Comparison of ENCODE assay signal across 8 cellular contexts in the genomic region with DNA sequence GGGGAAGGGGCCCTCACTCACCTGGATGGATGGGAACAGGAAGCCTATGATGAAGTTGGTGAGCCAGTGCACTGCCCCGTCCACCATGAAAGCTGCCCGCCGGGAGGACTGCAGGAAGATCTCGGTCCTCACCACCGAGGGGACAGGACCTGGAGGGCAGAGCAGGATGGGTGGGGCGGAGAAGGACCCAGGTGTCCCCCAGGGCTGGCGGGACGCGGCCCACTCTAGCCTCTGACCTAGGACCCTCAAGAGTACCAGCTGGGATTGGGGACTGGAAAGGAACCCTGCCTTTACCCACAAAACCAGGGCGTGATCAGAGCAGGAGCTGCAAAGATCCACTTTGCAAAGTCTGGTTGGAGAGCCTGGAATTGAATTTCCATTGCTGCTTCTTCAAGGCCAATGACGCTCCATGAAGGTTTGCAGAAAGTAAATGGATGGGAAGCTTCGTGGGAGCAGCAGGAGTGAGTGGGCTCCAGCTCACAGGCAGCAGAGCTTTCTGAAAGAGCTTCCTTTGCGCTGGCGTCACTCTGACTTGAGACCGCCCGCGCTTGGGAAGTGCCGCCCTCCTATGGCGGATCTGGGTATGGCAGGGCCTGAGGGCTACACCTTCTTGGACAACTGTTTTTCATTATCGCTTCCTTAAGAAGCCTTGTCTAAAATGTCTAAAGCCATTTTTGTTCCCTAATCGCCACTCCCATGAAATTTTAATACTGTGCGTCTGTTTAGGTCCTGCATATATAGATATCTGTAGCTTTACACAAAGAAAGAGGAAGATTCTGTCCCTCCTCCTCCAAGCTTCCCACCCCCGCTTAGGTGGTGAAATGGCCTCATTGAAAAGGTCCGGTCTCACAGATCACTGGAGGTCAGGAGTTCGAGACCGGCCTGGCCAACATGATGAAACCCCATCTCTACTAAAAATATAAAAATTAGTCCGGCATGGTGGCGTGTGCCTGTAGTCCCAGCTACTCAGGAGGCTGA. TPM values are rescaled to one million over a fixed set of nuclear protein-coding genes. Genes with fewer than 3 reads are reported as not detected.
A peak's percentile ranks its signal among the peaks of the same experiment; 100 is the strongest.
DNase-seq lines count a peak whose midpoint lies in the region; ATAC-seq and TF ChIP-seq lines count a peak whose summit lies in the region.

No MANE protein-coding gene starts in this region.

- CTCF ChIA-PET in HCT116 (lab: Charles Lee): interaction anchor here (0.6 to 2.3 kb wide), 35 partner anchors 9 to 927 kb away, joined by 3 to 62 read pairs (median 4); a partner anchor contains a TSS
- CTCF ChIA-PET in PC-3 (lab: Charles Lee): interaction anchor here (0.5 to 1.7 kb wide), 24 partner anchors 11 to 783 kb away, joined by 3 to 21 read pairs (median 4); a partner anchor contains a TSS

- H3K4me1 Mint-ChIP-seq in activated T-cell treated with anti-CD3 and anti-CD28 coated beads, Interleukin-2, amount 50 U/mL, for 24 hours (ENCODE audit: low read depth): peaks cover 11% of the 10 kb centered on the region

- H3K4me2 ChIP-seq in HCT116 (ENCODE audit: low read length) (peak overlapping the region; percentile 30), PC-3 (ENCODE audit: low read length) (no peak overlapping the region), neural cell (ENCODE audit: low read length) (no peak overlapping the region)

- H3K9me3 ChIP-seq in HCT116 (ENCODE audit: control insufficient read depth in 1 of 2, insufficient read depth in 1 of 2, low read depth in 1 of 2, low read length in 2 of 2) (no peaks in the 10 kb centered on the region), PC-3 (ENCODE audit: low read length) (no peaks in the 10 kb centered on the region), neural cell (ENCODE audit: low read length) (no peaks in the 10 kb centered on the region)

- BruUV-seq in HCT116 (replicated peaks; lab: Mats Ljungman, UMichigan) (no TSS peak), PC-3 (replicated peaks; lab: Mats Ljungman, UMichigan) (no TSS peak)

- TF ChIP-seq CTCF in HCT116 (IDR thresholded peaks at IDR 0.05 in 2 of 3, conservative IDR thresholded peaks at IDR 0.05 in 1 of 3; ENCODE audit: borderline replicate concordance in 1 of 3, insufficient read depth in 1 of 3, low read depth in 2 of 3, low read length in 2 of 3): peak; percentile 78 to 96 (median 93)
- TF ChIP-seq CTCF in PC-3 (conservative IDR thresholded peaks at IDR 0.05; ENCODE audit: low read depth, low read length): peak; percentile 92
- TF ChIP-seq CTCF in neural cell (IDR thresholded peaks at IDR 0.05; ENCODE audit: poor library complexity, severe bottlenecking): peak; percentile 69

- H4K20me1 ChIP-seq in HCT116 (ENCODE audit: insufficient read depth) (no peaks in the 10 kb centered on the region), PC-3 (ENCODE audit: low read length) (no peaks in the 10 kb centered on the region), neural cell (ENCODE audit: insufficient read depth) (no peaks in the 10 kb centered on the region)

- no peaks in the 10 kb centered on the region for H3K27me3 ChIP-seq in HCT116 (ENCODE audit: insufficient read depth, low read length)
- H3K27me3 ChIP-seq in PC-3 (ENCODE audit: low read length): no peaks in the 10 kb centered on the region
- H3K27me3 ChIP-seq in neural cell (ENCODE audit: insufficient read depth, low read depth, low read length): no peaks in the 10 kb centered on the region

- ATAC-seq in HCT116 (peak; percentile 85), PC-3 (peak; percentile 86), GM21576 (IDR thresholded peaks at IDR 0.05; ENCODE audit: unreplicated experiment) (no peak)

- H3K27ac ChIP-seq in HCT116 (ENCODE audit: low read depth, low read length) (no peak overlapping the region), PC-3 (ENCODE audit: low read length) (no peak overlapping the region), neural cell (ENCODE audit: low read length) (no peak overlapping the region)

- H3K36me3 Mint-ChIP-seq in activated T-cell treated with anti-CD3 and anti-CD28 coated beads, Interleukin-2, amount 50 U/mL, for 24 hours (ENCODE audit: low read depth): no peaks in the 10 kb centered on the region

- RAD21 ChIA-PET in HCT116 (lab: Charles Lee; ENCODE audit: low non-redundant PET in 1 of 2, low total read pairs in 2 of 2, uncharacterized antibody in 2 of 2, unreplicated experiment in 2 of 2): interaction anchor here (0.5 to 1.2 kb wide), 12 partner anchors 16 to 661 kb away, joined by 3 to 11 read pairs (median 4); no protein-coding TSS in a partner anchor

- H3K27me3 Mint-ChIP-seq in activated T-cell treated with anti-CD3 and anti-CD28 coated beads, Interleukin-2, amount 50 U/mL, for 24 hours: no peaks in the 10 kb centered on the region

- H3K4me1 ChIP-seq in HCT116 (ENCODE audit: control insufficient read depth in 1 of 2, insufficient read depth in 2 of 2, low read length in 2 of 2) (peaks cover 0 to 14% of the 10 kb centered on the region in 2 experiments; a peak in 3 of 4 replicates), PC-3 (ENCODE audit: insufficient read depth, low read length) (no peaks in the 10 kb centered on the region)

- H3K36me3 ChIP-seq in HCT116 (ENCODE audit: control insufficient read depth in 1 of 2, insufficient read depth in 2 of 2, low read length in 2 of 2): no peaks in the 10 kb centered on the region
- H3K36me3 ChIP-seq in PC-3 (ENCODE audit: low read depth, low read length): no peaks in the 10 kb centered on the region
- no peaks in the 10 kb centered on the region for H3K36me3 ChIP-seq in neural cell (ENCODE audit: insufficient read depth, low read length)

- POLR2A ChIA-PET in HCT116 (lab: Charles Lee): interaction anchor here (0.7 to 1.0 kb wide), 5 partner anchors 16 to 126 kb away, joined by 3 to 5 read pairs (median 3); a partner anchor contains a TSS
- POLR2A ChIA-PET in PC-3 (lab: Charles Lee; ENCODE audit: unreplicated experiment): interaction anchor here (0.6 kb wide), 1 partner anchor 208 kb away, joined by 4 read pairs; no protein-coding TSS in a partner anchor

- peak; percentile 87 for TF ChIP-seq RAD21 in HCT116 (IDR thresholded peaks at IDR 0.05; ENCODE audit: low read depth)
- TF ChIP-seq RAD21 in neural cell (conservative IDR thresholded peaks at IDR 0.05): peak; percentile 58

- intact Hi-C loops in HCT116 (cut with micrococcal nuclease) (loop anchor here (1.0 kb wide), 1 partner anchor 87 kb away; no protein-coding TSS in a partner anchor), PC-3 (cut with micrococcal nuclease) (loop anchor here (1.0 to 2.0 kb wide), 2 partner anchors 87 to 96 kb away; no protein-coding TSS in a partner anchor)

- H3K9me3 Mint-ChIP-seq in activated T-cell treated with anti-CD3 and anti-CD28 coated beads, Interleukin-2, amount 50 U/mL, for 24 hours: no peaks in the 10 kb centered on the region

- no peaks in the 10 kb centered on the region for H3K9me2 ChIP-seq in HCT116 (ENCODE audit: insufficient read depth)
- no peaks in the 10 kb centered on the region for H3K9me2 ChIP-seq in PC-3 (replicated peaks; ENCODE audit: low read length)
- H3K9me2 ChIP-seq in neural cell (ENCODE audit: insufficient read depth, low read length): no peaks in the 10 kb centered on the region

- no peaks in the 10 kb centered on the region for H3K79me2 ChIP-seq in HCT116 (ENCODE audit: insufficient read depth, low read length)
- H3K79me2 ChIP-seq in PC-3 (ENCODE audit: low read length): no peaks in the 10 kb centered on the region
- no peaks in the 10 kb centered on the region for H3K79me2 ChIP-seq in neural cell (replicated peaks; ENCODE audit: insufficient read depth, low read length)

- TF ChIP-seq POLR2A in HCT116 (IDR thresholded peaks at IDR 0.05; ENCODE audit: borderline replicate concordance, extremely low read depth, insufficient read depth, insufficient read length): no peak

- no peak for TF ChIP-seq EP300 in neural cell (conservative IDR thresholded peaks at IDR 0.05; ENCODE audit: poor library complexity, severe bottlenecking)

- H2AFZ ChIP-seq in HCT116 (ENCODE audit: low read depth, low read length, poor library complexity, severe bottlenecking) (peak overlapping the region; percentile 77), PC-3 (ENCODE audit: low read length) (peak overlapping the region; percentile 44), neural cell (ENCODE audit: low read depth, low read length) (no peak overlapping the region)

- no peak overlapping the region for H3K27ac Mint-ChIP-seq in activated T-cell treated with anti-CD3 and anti-CD28 coated beads, Interleukin-2, amount 50 U/mL, for 24 hours

- H3K4me3 ChIP-seq in HCT116 (replicated peaks in 1 of 2; ENCODE audit: low read depth in 1 of 2, low read length in 2 of 2) (no peak overlapping the region), PC-3 (ENCODE audit: low read length) (no peak overlapping the region), neural cell (ENCODE audit: low read length) (no peak overlapping the region)

- DNase-seq in CMK (ENCODE audit: low read depth): peak; percentile 66
- peak; percentile 72 for DNase-seq in HCT116 (ENCODE audit: low read depth, low spot score)
- DNase-seq in PC-3: peak; percentile 84
- peak; percentile 90 for DNase-seq in activated T-cell treated with anti-CD3 and anti-CD28 coated beads, Interleukin-2, amount 50 U/mL, for 24 hours
- DNase-seq in fibroblast of gingiva (ENCODE audit: low read depth): peak; percentile 83
- peak; percentile 73 for DNase-seq in stimulated activated naive CD4-positive, alpha-beta T cell treated with Interleukin-2 at 50 U/mL for 16 hours (lab: John Stamatoyannopoulos, UW)

- H3K9ac ChIP-seq in HCT116 (ENCODE audit: low read length): no peak overlapping the region
- no peak overlapping the region for H3K9ac ChIP-seq in PC-3 (ENCODE audit: low read length)
- H3K9ac ChIP-seq in neural cell (ENCODE audit: low read length): no peak overlapping the region

- no peaks in the 10 kb centered on the region for H3F3A ChIP-seq in PC-3 (ENCODE audit: low read length, unreplicated experiment)
- no peaks in the 10 kb centered on the region for H3F3A ChIP-seq in neural cell (ENCODE audit: insufficient read depth, low read length, poor library complexity, severe bottlenecking)

- no peak overlapping the region for H3K4me3 Mint-ChIP-seq in activated T-cell treated with anti-CD3 and anti-CD28 coated beads, Interleukin-2, amount 50 U/mL, for 24 hours

TF ChIP-seq in HCT116, 20 proteins besides CTCF, POLR2A, EP300 and RAD21 (continues in another document):
- TF ChIP-seq EZH2 (IDR thresholded peaks at IDR 0.05) (no peak), JUND (IDR thresholded peaks at IDR 0.05) (no peak), CBX3 (IDR thresholded peaks at IDR 0.05; ENCODE audit: low read depth) (no peak), ZNF274 (IDR thresholded peaks at IDR 0.05; ENCODE audit: low read depth, low read length) (no peak)

TF ChIP-seq in neural cell, 6 proteins besides CTCF, POLR2A, EP300 and RAD21:
- peak; percentile 56 for TF ChIP-seq SMC3 (conservative IDR thresholded peaks at IDR 0.05; ENCODE audit: poor library complexity)
- TF ChIP-seq MXI1 (conservative IDR thresholded peaks at IDR 0.05; ENCODE audit: poor library complexity, severe bottlenecking): no peak
TF ChIP-seq in neural cell: peak in this region for 1.

RNA-seq across cellular contexts. Expression of a gene that starts 21.2 kb away (rescaled TPM):
- not detected for total RNA-seq in HCT116 (2021; ENCODE audit: unreplicated experiment)
- polyA plus RNA-seq in HCT116 (2012): not detected in 2 replicates
- total RNA-seq in PC-3 (2014; rRNA removed): not detected in 2 replicates
- polyA plus RNA-seq in neural cell: not detected in 2 replicates
- not detected in 2 replicates for polyA minus RNA-seq in neural cell

RNA-seq across cellular contexts. Expression of a gene that starts 59.4 kb away (rescaled TPM):
- not detected for total RNA-seq in HCT116 (2021; ENCODE audit: unreplicated experiment)
- not detected in 2 replicates for polyA plus RNA-seq in HCT116 (2012)
- total RNA-seq in PC-3 (2014; rRNA removed): 0.18 TPM in 1 of 2 replicates, not detected in the other
- polyA plus RNA-seq in neural cell: not detected in 2 replicates
- not detected in 2 replicates for polyA minus RNA-seq in neural cell
